21 cellular contexts compared by ENCODE assay signal in genomic region chr18:22607284-22607635, GRCh38.
"Had no signal": no experiment of that assay in that cellular context is flagged by ENCODE, and none has a peak within 500 bp of the region (broad histone marks: within the 10 kb centered on the region; RNA-seq: fewer than 3 reads in every experiment).

No MANE protein-coding gene starts in this region.

- DNase-seq: activated CD4-positive, alpha-beta T cell treated with anti-CD3 and anti-CD28 coated beads for 1 hour; activated CD8-positive, alpha-beta memory T cell treated with anti-CD3 and anti-CD28 coated beads for 24 hours; activated CD8-positive, alpha-beta memory T cell treated with anti-CD3 and anti-CD28 coated beads, Interleukin-2, amount 50 U/mL, for 4 hours; activated naive CD4-positive, alpha-beta T cell; activated T-cell treated with anti-CD3 and anti-CD28 coated beads, Interleukin-2, amount 50 U/mL, for 24 hours; cerebellar nuclear complex; effector CD4-positive, alpha-beta T cell; foreskin keratinocyte; immature natural killer cell; midbrain; right lobe of liver; stimulated activated CD4-positive, alpha-beta T cell treated with anti-CD3 and anti-CD28 coated beads, Interleukin-2, amount 100 ng/mL, for 24 hours; stimulated activated naive CD8-positive, alpha-beta T cell treated with anti-CD3 and anti-CD28 coated beads, Interleukin-15, amount 100 ng/mL, for 72 hours; T-cell; transverse colon had no signal

- H3K9me3 ChIP-seq: adrenal gland, left lung, right lobe of liver, transverse colon had no signal

- H3K36me3 ChIP-seq: adrenal gland, left lung, right lobe of liver, transverse colon had no signal

- H3K27ac ChIP-seq: foreskin keratinocyte, parathyroid adenoma, right lobe of liver, skin epidermis, transverse colon had no signal

- H3K4me3 ChIP-seq: adrenal gland, left lung, right lobe of liver, skin epidermis, transverse colon had no signal

- ATAC-seq: activated T-helper 17 cell treated with anti-CD3 and anti-CD28 coated beads, Interleukin-2, amount 50 U/mL, for 72 hours; foreskin keratinocyte; left lung; right lobe of liver; stimulated activated effector memory CD8-positive, alpha-beta T cell treated with anti-CD3 and anti-CD28 coated beads, Interleukin-12 subunit alpha, Interleukin-12 subunit beta, amount 100 ng/mL, for 72 hours; stimulated activated naive CD8-positive, alpha-beta T cell treated with anti-CD3 and anti-CD28 coated beads, Interleukin-15, amount 100 ng/mL, for 72 hours; T-cell had no signal

- H3K4me1 ChIP-seq: parathyroid adenoma had no signal

- H3K27me3 ChIP-seq: adrenal gland, left lung, right lobe of liver, transverse colon had no signal
